ENCODE assay signal across 8 cellular contexts in the genomic region with DNA sequence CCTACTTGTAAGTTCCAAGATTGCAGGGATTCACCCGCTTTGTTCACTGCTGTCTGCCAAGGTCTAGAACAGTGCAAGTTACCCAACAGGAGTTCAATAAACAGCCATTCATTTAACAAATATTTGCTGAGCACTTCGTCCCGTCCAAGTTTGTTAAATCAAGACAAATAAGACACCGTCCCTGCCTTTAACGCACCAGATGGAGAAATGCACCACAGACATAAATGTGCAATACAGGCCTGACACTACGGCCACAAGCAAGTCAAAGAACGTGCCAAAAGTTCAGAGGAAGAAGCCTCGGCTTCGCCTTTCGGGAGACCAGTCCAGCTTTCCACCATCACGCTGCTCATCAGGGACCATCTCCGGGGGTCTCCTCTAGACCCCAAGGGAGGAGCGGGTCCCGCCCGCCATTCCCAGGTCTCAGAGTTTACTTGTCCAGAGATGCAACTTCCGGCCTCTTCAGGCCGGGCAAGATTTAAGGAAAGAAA. TPM values are rescaled to one million over a fixed set of nuclear protein-coding genes. Genes with fewer than 3 reads are reported as not detected.
DNase-seq lines count a peak whose midpoint lies in the region; ATAC-seq and TF ChIP-seq lines count a peak whose summit lies in the region.

No MANE protein-coding gene starts in this region.

- H3K36me3 ChIP-seq in SU-DHL-6 (ENCODE audit: low read length) (peaks cover 25% of the 10 kb centered on the region), neuron (ENCODE audit: insufficient read depth, low read length) (peaks cover 27% of the 10 kb centered on the region)

- H3K79me2 ChIP-seq in SU-DHL-6 (ENCODE audit: insufficient read depth, low read length): peaks cover 57% of the 10 kb centered on the region

- peaks cover 34% of the 10 kb centered on the region for H3K36me3 Mint-ChIP-seq in activated CD4-positive, alpha-beta T cell treated with anti-CD3 and anti-CD28 coated beads, Interleukin-2, amount 10 ng/mL, durations not matched to agents 24 days and 14 days (ENCODE audit: low read depth)

- H3K27ac ChIP-seq in SU-DHL-6 (ENCODE audit: low read depth, low read length): peak overlapping the region; percentile 81

- H3K9me3 Mint-ChIP-seq in activated CD4-positive, alpha-beta T cell treated with anti-CD3 and anti-CD28 coated beads, Interleukin-2, amount 10 ng/mL, durations not matched to agents 24 days and 14 days: no peaks in the 10 kb centered on the region

- intact Hi-C loops in activated CD4-positive, alpha-beta T cell treated with anti-CD3 and anti-CD28 coated beads, Interleukin-2, amount 10 ng/mL, durations not matched to agents 24 days and 14 days (cut with micrococcal nuclease): loop anchor here (1.0 to 10.0 kb wide), 9 partner anchors 21 to 1354 kb away; partner anchors contain the start of genes CCDC93, INSIG2, PTPN4 and RALB

- peaks cover 35% of the 10 kb centered on the region for H3K4me1 Mint-ChIP-seq in activated CD4-positive, alpha-beta T cell treated with anti-CD3 and anti-CD28 coated beads, Interleukin-2, amount 10 ng/mL, durations not matched to agents 24 days and 14 days

- peak overlapping the region; percentile 86 for H3K4me2 ChIP-seq in SU-DHL-6 (ENCODE audit: low read depth, low read length, poor library complexity, severe bottlenecking)

- ATAC-seq in HG02885 (IDR thresholded peaks at IDR 0.05; ENCODE audit: poor library complexity, unreplicated experiment): peak; percentile 8
- ATAC-seq in GM18858 (IDR thresholded peaks at IDR 0.05; ENCODE audit: unreplicated experiment): no peak

- H2AFZ ChIP-seq in SU-DHL-6 (ENCODE audit: low read depth, low read length, severe bottlenecking) (peak overlapping the region; percentile 42), neuron (ENCODE audit: low read depth, low read length) (peak overlapping the region; percentile 75)

- no peaks in the 10 kb centered on the region for H3K27me3 ChIP-seq in SU-DHL-6 (ENCODE audit: low read length)
- H3K27me3 ChIP-seq in neuron (ENCODE audit: insufficient read depth, low read length): no peaks in the 10 kb centered on the region

- peak overlapping the region; percentile 98 for H3K4me3 Mint-ChIP-seq in activated CD4-positive, alpha-beta T cell treated with anti-CD3 and anti-CD28 coated beads, Interleukin-2, amount 10 ng/mL, durations not matched to agents 24 days and 14 days

- H3K9me3 ChIP-seq in SU-DHL-6 (ENCODE audit: insufficient read depth, low read length) (no peaks in the 10 kb centered on the region), neuron (ENCODE audit: low read length) (no peaks in the 10 kb centered on the region)

- DNase-seq in activated CD4-positive, alpha-beta T cell treated with anti-CD3 and anti-CD28 coated beads, Interleukin-2, amount 10 ng/mL, durations not matched to agents 24 days and 14 days: no peak
- no peak for DNase-seq in activated CD4-positive, alpha-beta T cell treated with anti-CD3 and anti-CD28 coated beads, Interleukin-2, amount 50 U/mL, for 48 hours
- DNase-seq in fibroblast of gingiva (ENCODE audit: low read depth) (peak; percentile 67), AG08396 (ENCODE audit: low spot score) (no peak)

- H3K9me2 ChIP-seq in SU-DHL-6 (replicated peaks; ENCODE audit: insufficient read depth, low read length): no peaks in the 10 kb centered on the region

- peaks cover 17% of the 10 kb centered on the region; the same call in 1 of the 2 replicates for H4K20me1 ChIP-seq in SU-DHL-6 (ENCODE audit: low read depth, low read length)

- 0 out of 2 replicates have a peak, but pooled peaks cover 4% of the 10 kb centered on the region for H3F3A ChIP-seq in SU-DHL-6 (ENCODE audit: insufficient read depth)

- H3K9ac ChIP-seq in SU-DHL-6 (ENCODE audit: low read length): peak overlapping the region; percentile 99

- peaks cover 19% of the 10 kb centered on the region for H3K4me1 ChIP-seq in neuron (ENCODE audit: insufficient read depth, low read length)

- no peaks in the 10 kb centered on the region for H3K27me3 Mint-ChIP-seq in activated CD4-positive, alpha-beta T cell treated with anti-CD3 and anti-CD28 coated beads, Interleukin-2, amount 10 ng/mL, durations not matched to agents 24 days and 14 days

- H3K4me3 ChIP-seq in SU-DHL-6 (ENCODE audit: insufficient read depth, low read length, poor library complexity, severe bottlenecking) (peak overlapping the region; percentile 99), neuron (ENCODE audit: low read length) (peak overlapping the region; percentile 96)

- peak overlapping the region; percentile 97 for H3K27ac Mint-ChIP-seq in activated CD4-positive, alpha-beta T cell treated with anti-CD3 and anti-CD28 coated beads, Interleukin-2, amount 10 ng/mL, durations not matched to agents 24 days and 14 days

- TF ChIP-seq CTCF in SU-DHL-6 (IDR thresholded peaks at IDR 0.05; ENCODE audit: insufficient read depth, low read length, poor library complexity, severe bottlenecking): no peak

RNA-seq across cellular contexts. Expression of gene C2orf76, which starts 0.4 kb away (rescaled TPM):
- 10.2 and 11.5 TPM in 2 replicates for total RNA-seq in activated CD4-positive, alpha-beta T cell treated with anti-CD3 and anti-CD28 coated beads, Interleukin-2, amount 10 ng/mL, durations not matched to agents 24 days and 14 days

RNA-seq across cellular contexts. Expression of gene DBI, which starts 0.6 kb away (rescaled TPM):
- total RNA-seq in activated CD4-positive, alpha-beta T cell treated with anti-CD3 and anti-CD28 coated beads, Interleukin-2, amount 10 ng/mL, durations not matched to agents 24 days and 14 days: 139 and 145 TPM in 2 replicates
